In genomic region chr5:104987074-104987473, GRCh38 we compare ENCODE assay signal across 1 cellular context.
A peak's percentile ranks its signal among the peaks of the same experiment; 100 is the strongest.
TF ChIP-seq lines count a peak whose summit lies in the region.

No MANE protein-coding gene starts in this region.

TF ChIP-seq in K562, 482 proteins besides CTCF, POLR2A, EP300 and RAD21 (continued from another document and continues in another):
- TF ChIP-seq ZNF407 (IDR thresholded peaks at IDR 0.05; ENCODE audit: low read depth): no peak
- TF ChIP-seq ZNF133 (CRISPR knock-in tag; IDR thresholded peaks at IDR 0.05): no peak
- TF ChIP-seq CBFA2T2 (conservative IDR thresholded peaks at IDR 0.05): peak; percentile 76
- no peak for TF ChIP-seq ZNF75A (CRISPR knock-in tag; IDR thresholded peaks at IDR 0.05)
- no peak for TF ChIP-seq POLR2G (IDR thresholded peaks at IDR 0.05; ENCODE audit: low read depth, low read length)
- peak; percentile 40; the same call in 1 of the 2 replicates for TF ChIP-seq TCF3 (CRISPR knock-in tag; IDR thresholded peaks at IDR 0.05)
- no peak for TF ChIP-seq ZFX (CRISPR knock-in tag; IDR thresholded peaks at IDR 0.05)
- no peak for TF ChIP-seq MGA (IDR thresholded peaks at IDR 0.05)
- no peak for TF ChIP-seq CBX1 (IDR thresholded peaks at IDR 0.05; ENCODE audit: low read depth)
- TF ChIP-seq ZNF311 (CRISPR knock-in tag; IDR thresholded peaks at IDR 0.05): no peak
- no peak for TF ChIP-seq EZH2 (IDR thresholded peaks at IDR 0.05; ENCODE audit: borderline replicate concordance, low read depth, low read length)
- no peak for TF ChIP-seq TAF7 (tag; IDR thresholded peaks at IDR 0.05)
- no peak for TF ChIP-seq ETS1 (conservative IDR thresholded peaks at IDR 0.05; ENCODE audit: control insufficient read depth, low read depth, low read length)
- no peak for TF ChIP-seq MYC (IDR thresholded peaks at IDR 0.05; ENCODE audit: low read depth, low read length)
- no peak for TF ChIP-seq MYC (CRISPR knock-in tag; IDR thresholded peaks at IDR 0.05; ENCODE audit: borderline replicate concordance, low read depth)
- no peak for TF ChIP-seq NR2C1 (IDR thresholded peaks at IDR 0.05)
- no peak for TF ChIP-seq NR2C1 (tag; IDR thresholded peaks at IDR 0.05)
- TF ChIP-seq CREBBP (IDR thresholded peaks at IDR 0.05; ENCODE audit: low read depth, low read length): no peak
- no peak for TF ChIP-seq ZNF347 (CRISPR knock-in tag; IDR thresholded peaks at IDR 0.05; ENCODE audit: low read depth)
- TF ChIP-seq TEAD4 (IDR thresholded peaks at IDR 0.05; ENCODE audit: low read length): peak; percentile 64
- no peak for TF ChIP-seq TEAD4 (CRISPR knock-in tag; IDR thresholded peaks at IDR 0.05; ENCODE audit: borderline replicate concordance)
- TF ChIP-seq SMAD4 (CRISPR knock-in tag; conservative IDR thresholded peaks at IDR 0.05): 0 out of 2 replicates have a peak, but pooled peaks have one; percentile 22
- no peak for TF ChIP-seq FOXK1 (CRISPR knock-in tag; IDR thresholded peaks at IDR 0.05; ENCODE audit: borderline replicate concordance)
- no peak for TF ChIP-seq MCM3 (IDR thresholded peaks at IDR 0.05)
- no peak for TF ChIP-seq ZBTB17 (CRISPR knock-in tag; IDR thresholded peaks at IDR 0.05)
- peak; percentile 50; the same call in 1 of the 2 replicates for TF ChIP-seq KLF1 (tag; IDR thresholded peaks at IDR 0.05)
- no peak for TF ChIP-seq ZNF232 (CRISPR knock-in tag; IDR thresholded peaks at IDR 0.05)
- TF ChIP-seq ARID2 (IDR thresholded peaks at IDR 0.05): no peak
- no peak for TF ChIP-seq STAG1 (CRISPR knock-in tag; IDR thresholded peaks at IDR 0.05; ENCODE audit: borderline replicate concordance)
- TF ChIP-seq HDAC8 (tag; IDR thresholded peaks at IDR 0.05): no peak
- TF ChIP-seq HCFC1 (IDR thresholded peaks at IDR 0.05; ENCODE audit: low read depth, low read length): no peak
- TF ChIP-seq BCOR (IDR thresholded peaks at IDR 0.05): no peak
- no peak for TF ChIP-seq ZBTB43 (CRISPR knock-in tag; IDR thresholded peaks at IDR 0.05)
- no peak for TF ChIP-seq SMARCA4 (IDR thresholded peaks at IDR 0.05)
- TF ChIP-seq BRD9 (IDR thresholded peaks at IDR 0.05; ENCODE audit: low read depth, partially characterized antibody): no peak
- TF ChIP-seq SRSF1 (IDR thresholded peaks at IDR 0.05; ENCODE audit: low read depth, low read length): no peak
- no peak for TF ChIP-seq HMBOX1 (IDR thresholded peaks at IDR 0.05)
- no peak for TF ChIP-seq NFE2 (IDR thresholded peaks at IDR 0.05; ENCODE audit: low read depth)
- TF ChIP-seq NR2F6 (CRISPR knock-in tag; IDR thresholded peaks at IDR 0.05): no peak
- no peak for TF ChIP-seq HNRNPH1 (optimal IDR thresholded peaks at IDR 0.05; ENCODE audit: low read depth, low read length)
- no peak for TF ChIP-seq TFE3 (CRISPR knock-in tag; IDR thresholded peaks at IDR 0.05)
